ENCODE assay signal across 11 cellular contexts in genomic region chr6:113495521-113495920, GRCh38.
DNase-seq lines count a peak whose midpoint lies in the region; TF ChIP-seq lines count a peak whose summit lies in the region.
"Had no signal": no experiment of that assay in that cellular context is flagged by ENCODE, and none has a peak within 500 bp of the region (broad histone marks: within the 10 kb centered on the region; RNA-seq: fewer than 3 reads in every experiment).

No MANE protein-coding gene starts in this region.

- no peak for TF ChIP-seq POLR2A in adrenal gland (IDR thresholded peaks at IDR 0.05)

- peak; percentile 71 for DNase-seq in HCEC 1CT
- peak; percentile 22 to 35 for DNase-seq in SJCRH30
- peak; percentile 81 for DNase-seq in fibroblast of mammary gland (ENCODE audit: low read depth)
- DNase-seq in skeletal muscle cell (ENCODE audit: low read depth): peak; percentile 62
- no peak for DNase-seq in NCI-H2196 (lab: John Stamatoyannopoulos, UW; ENCODE audit: unreplicated experiment)
- DNase-seq in BE2C: no peak
- DNase-seq in adrenal gland: no peak
- DNase-seq: activated CD4-positive, alpha-beta T cell treated with anti-CD3 and anti-CD28 coated beads, Interleukin-2, amount 10 ng/mL, durations not matched to agents 7 days and 5 days; DND-41; hypothalamus; psoas muscle had no signal

- H3K27ac ChIP-seq in SJCRH30 (peak overlapping the region; percentile 52), adrenal gland (no peak overlapping the region)
- H3K27ac ChIP-seq: psoas muscle had no signal

- WGBS in adrenal gland, 4 donors: 84 to 94% (median 91%) methylated on average over 1 of the region's 1 CpG

- no peaks in the 10 kb centered on the region for H3K9me3 ChIP-seq in SJCRH30 (replicated peaks)
- H3K9me3 ChIP-seq in BE2C: no peaks in the 10 kb centered on the region
- H3K9me3 ChIP-seq in adrenal gland (replicated peaks in 1 of 3): no peaks in the 10 kb centered on the region
- H3K9me3 ChIP-seq: psoas muscle had no signal

- no peaks in the 10 kb centered on the region for H3K36me3 ChIP-seq in SJCRH30
- H3K36me3 ChIP-seq in BE2C: no peaks in the 10 kb centered on the region
- H3K36me3 ChIP-seq in adrenal gland (replicated peaks in 1 of 2): no peaks in the 10 kb centered on the region

- H3K27me3 ChIP-seq in SJCRH30 (no peaks in the 10 kb centered on the region), BE2C (no peaks in the 10 kb centered on the region), adrenal gland (no peaks in the 10 kb centered on the region)

- TF ChIP-seq CTCF in fibroblast of mammary gland (conservative IDR thresholded peaks at IDR 0.05; ENCODE audit: control insufficient read depth, insufficient read depth, low read depth, low read length) (no peak), BE2C (IDR thresholded peaks at IDR 0.05; ENCODE audit: low read depth, low read length) (no peak), adrenal gland (IDR thresholded peaks at IDR 0.05) (no peak)

- no peak overlapping the region for H3K4me3 ChIP-seq in SJCRH30
- H3K4me3 ChIP-seq in fibroblast of mammary gland (ENCODE audit: control insufficient read depth, low read depth, low read length): no peak overlapping the region
- H3K4me3 ChIP-seq in skeletal muscle cell (ENCODE audit: low read depth, low read length): no peak overlapping the region
- no peak overlapping the region for H3K4me3 ChIP-seq in BE2C (ENCODE audit: low read depth, low read length)
- H3K4me3 ChIP-seq in adrenal gland: no peak overlapping the region
- H3K4me3 ChIP-seq: psoas muscle had no signal

- intact Hi-C loops in adrenal gland (cut with DNase I): no loop called here

- H3K4me1 ChIP-seq in SJCRH30 (peaks cover 11% of the 10 kb centered on the region), BE2C (no peaks in the 10 kb centered on the region), adrenal gland (replicated peaks in 1 of 2) (no peaks in the 10 kb centered on the region)
- H3K4me1 ChIP-seq: psoas muscle had no signal

Comparison
In these comparisons a context has a peak if more than half of its experiments do, and no peak if none do; other contexts are left out.
1. DNase-seq: peak in HCEC 1CT (single experiment), SJCRH30 (2 of 2), fibroblast of mammary gland (single experiment) and skeletal muscle cell (single experiment); none in NCI-H2196 (single experiment), BE2C (single experiment) and adrenal gland (0 of 7).